In genomic region chr18:5890606-5891360, GRCh38 we compare ENCODE assay signal across 8 cellular contexts. TPM values are rescaled to one million over a fixed set of nuclear protein-coding genes. Genes with fewer than 3 reads are reported as not detected.
DNase-seq lines count a peak whose midpoint lies in the region; ATAC-seq and TF ChIP-seq lines count a peak whose summit lies in the region.
"Had no signal": no experiment of that assay in that cellular context is flagged by ENCODE, and none has a peak within 500 bp of the region (broad histone marks: within the 10 kb centered on the region; RNA-seq: fewer than 3 reads in every experiment).

No MANE protein-coding gene starts in this region.

- peaks cover 55 to 66% (median 63%) of the 10 kb centered on the region in 3 donors for H3K27me3 Mint-ChIP-seq in naive B cell

- peaks cover 0 to 43% (median 21%) of the 10 kb centered on the region in 4 donors for H3K27me3 ChIP-seq in upper lobe of left lung

- H3K4me1 ChIP-seq in upper lobe of left lung = peaks cover 17 to 29% (median 21%) of the 10 kb centered on the region in 4 donors

- H3K4me3 ChIP-seq in epithelial cell of esophagus (ENCODE audit: low read length) = no peak overlapping the region
- H3K4me3 ChIP-seq in upper lobe of left lung = peak overlapping the region in 3 of 4 donors; percentile 30 to 58 (median 55)
- H3K4me3 ChIP-seq: SJSA1 had no signal

- TF ChIP-seq CTCF in epithelial cell of esophagus (IDR thresholded peaks at IDR 0.05; ENCODE audit: insufficient read depth, low read depth, low read length, missing control alignments) (no peak), upper lobe of left lung (IDR thresholded peaks at IDR 0.05) (peak; percentile 67 to 89 (median 81))

- H3K9me3 ChIP-seq in upper lobe of left lung = no peaks in the 10 kb centered on the region
- H3K9me3 ChIP-seq: SJSA1 had no signal

- no peak overlapping the region for H3K27ac ChIP-seq in upper lobe of left lung
- H3K27ac ChIP-seq: SJSA1 had no signal

- no peak for TF ChIP-seq POLR2A in upper lobe of left lung (IDR thresholded peaks at IDR 0.05)

- no peaks in the 10 kb centered on the region for H3K36me3 ChIP-seq in upper lobe of left lung

- TF ChIP-seq EP300 in upper lobe of left lung (IDR thresholded peaks at IDR 0.05) = no peak

- no peaks in the 10 kb centered on the region for H3K9me3 Mint-ChIP-seq in naive B cell

- whole genome bisulfite sequencing in upper lobe of left lung, 2 donors = 1 to 13% methylated on average over 12 to 28 of the region's 108 CpGs

- no peak overlapping the region for H3K27ac Mint-ChIP-seq in naive B cell

- ATAC-seq in GM18868 (IDR thresholded peaks at IDR 0.05; ENCODE audit: unreplicated experiment) (peak; percentile 82), HG02678 (IDR thresholded peaks at IDR 0.05; ENCODE audit: unreplicated experiment) (peak; percentile 86), naive B cell (ENCODE audit: low read depth in 2 of 2) (peak; percentile 45 to 72), upper lobe of left lung (ENCODE audit: low FRiP score in 2 of 2) (peak; percentile 49 to 90)

- H3K4me3 Mint-ChIP-seq in naive B cell = peak overlapping the region in 1 of 8 donors; percentile 44

- peak; percentile 67 for DNase-seq in RPMI8226
- DNase-seq in epithelial cell of esophagus (ENCODE audit: low read depth) = peak; percentile 10
- no peak for DNase-seq in naive B cell
- peak; percentile 26 to 92 for DNase-seq in upper lobe of left lung
- DNase-seq in hepatic stellate cell (ENCODE audit: low spot score) = no peak

- peaks cover 7 to 11% (median 11%) of the 10 kb centered on the region in 3 donors for H3K4me1 Mint-ChIP-seq in naive B cell

- no peaks in the 10 kb centered on the region for H3K36me3 Mint-ChIP-seq in naive B cell

RNA-seq across cellular contexts. Expression of gene TMEM200C, which starts 4.5 kb away (rescaled TPM):
- not detected for polyA plus RNA-seq in naive B cell (ENCODE audit: low read depth in 6 of 6)
- total RNA-seq in upper lobe of left lung = under 1 TPM in 4 of 6 donors, not detected in 2; under 0.01 to 0.44 (median 0.28) TPM

Comparison
In these comparisons a context has a peak if more than half of its experiments do, and no peak if none do; other contexts are left out.
1. DNase-seq: peak in RPMI8226 (single experiment), epithelial cell of esophagus (single experiment) and upper lobe of left lung (2 of 2); none in naive B cell (single experiment) and hepatic stellate cell (single experiment).
2. Peak in every context shown above with its lines, with median percentiles within 50 percentile points of each other: ATAC-seq.